ENCODE assay signal across 10 cellular contexts in the genomic region with DNA sequence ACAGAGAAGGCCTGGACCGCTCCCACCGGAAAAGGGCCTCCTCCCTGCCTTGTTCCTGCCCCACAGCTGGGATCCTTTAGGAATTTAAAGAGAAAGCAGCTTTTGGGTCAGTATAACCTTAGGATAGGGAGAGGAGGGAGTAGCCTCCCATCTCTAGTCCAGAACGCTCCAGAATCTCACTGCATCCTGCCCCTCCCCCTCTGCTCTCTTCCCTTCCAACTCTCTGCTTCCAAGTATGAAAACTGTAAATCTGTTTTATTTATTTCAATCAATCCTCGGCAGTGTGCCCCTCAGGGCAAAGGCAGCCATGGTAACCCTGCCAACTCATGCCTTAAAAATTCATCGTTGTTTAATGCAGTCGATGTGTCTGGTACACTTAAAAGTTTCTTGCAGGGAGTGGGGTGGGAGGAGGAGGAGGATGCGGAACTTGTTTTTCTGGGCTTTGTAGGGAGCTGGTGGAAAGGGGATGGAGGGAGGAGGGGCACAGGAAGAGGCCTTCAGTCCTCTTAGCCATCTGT.
DNase-seq lines count a peak whose midpoint lies in the region; ATAC-seq and TF ChIP-seq lines count a peak whose summit lies in the region.
"Had no signal": no experiment of that assay in that cellular context is flagged by ENCODE, and none has a peak within 500 bp of the region (broad histone marks: within the 10 kb centered on the region; RNA-seq: fewer than 3 reads in every experiment).

No MANE protein-coding gene starts in this region.

- peak; percentile 99 for DNase-seq in EH (ENCODE audit: low read depth)
- DNase-seq in fibroblast of peridontal ligament (ENCODE audit: extremely low read depth) = peak; percentile 98
- peak; percentile 86 for DNase-seq in retinal pigment epithelial cell (ENCODE audit: low read depth)
- no peak for DNase-seq in NCI-H2029 (lab: John Stamatoyannopoulos, UW)
- no peak for DNase-seq in ecto neural progenitor cell (ENCODE audit: low spot score)
- DNase-seq in SW480 (ENCODE audit: low spot score) = no peak
- DNase-seq: GDM1, SHP77 treated with DMSO at 0.1 percent for 48 hours had no signal

- no peak for TF ChIP-seq CTCF in retinal pigment epithelial cell (conservative IDR thresholded peaks at IDR 0.05; ENCODE audit: low read depth, low read length)

- TF ChIP-seq POLR2A in GM18505 (IDR thresholded peaks at IDR 0.05; ENCODE audit: borderline replicate concordance, extremely low read depth, insufficient read depth, insufficient read length) = no peak

- peak; percentile 64 for ATAC-seq in SK-N-SH treated with all-trans-retinoic acid at 6 μM for 48 hours
- no peak for ATAC-seq in GM18505 (IDR thresholded peaks at IDR 0.05; ENCODE audit: unreplicated experiment)

- H3K4me3 ChIP-seq in retinal pigment epithelial cell (ENCODE audit: low read length) = no peak overlapping the region

TF ChIP-seq in SK-N-SH treated with all-trans-retinoic acid at 6 μM for 48 hours, 23 proteins besides CTCF, POLR2A, EP300 and RAD21:
- TF ChIP-seq SNAI2 (CRISPR knock-in tag; IDR thresholded peaks at IDR 0.05) = no peak
- TF ChIP-seq POU6F1 (CRISPR knock-in tag; IDR thresholded peaks at IDR 0.05; ENCODE audit: borderline replicate concordance, low read depth) = no peak
- no peak for TF ChIP-seq ZFP30 (CRISPR knock-in tag; IDR thresholded peaks at IDR 0.05)
- no peak for TF ChIP-seq TSHZ2 (CRISPR knock-in tag; IDR thresholded peaks at IDR 0.05)
- TF ChIP-seq BACH2 (CRISPR knock-in tag; IDR thresholded peaks at IDR 0.05; ENCODE audit: borderline replicate concordance) = no peak
- no peak; the same call in 1 of the 2 replicates for TF ChIP-seq ISL1 (CRISPR knock-in tag; IDR thresholded peaks at IDR 0.05)
- TF ChIP-seq ZFP3 (CRISPR knock-in tag; IDR thresholded peaks at IDR 0.05) = no peak
- no peak for TF ChIP-seq ARNTL (CRISPR knock-in tag; IDR thresholded peaks at IDR 0.05; ENCODE audit: borderline replicate concordance, low read depth)
- TF ChIP-seq CSRNP3 (CRISPR knock-in tag; IDR thresholded peaks at IDR 0.05) = no peak
- TF ChIP-seq GLIS3 (CRISPR knock-in tag; IDR thresholded peaks at IDR 0.05) = no peak
- no peak for TF ChIP-seq PPARA (CRISPR knock-in tag; IDR thresholded peaks at IDR 0.05; ENCODE audit: borderline replicate concordance)
- no peak for TF ChIP-seq ZNF70 (CRISPR knock-in tag; IDR thresholded peaks at IDR 0.05)
- no peak; the same call in 1 of the 2 replicates for TF ChIP-seq CSDC2 (CRISPR knock-in tag; IDR thresholded peaks at IDR 0.05)
- TF ChIP-seq ESRRG (CRISPR knock-in tag; IDR thresholded peaks at IDR 0.05) = no peak
- TF ChIP-seq OSR1 (CRISPR knock-in tag; IDR thresholded peaks at IDR 0.05) = no peak
- TF ChIP-seq, protein P1, sequence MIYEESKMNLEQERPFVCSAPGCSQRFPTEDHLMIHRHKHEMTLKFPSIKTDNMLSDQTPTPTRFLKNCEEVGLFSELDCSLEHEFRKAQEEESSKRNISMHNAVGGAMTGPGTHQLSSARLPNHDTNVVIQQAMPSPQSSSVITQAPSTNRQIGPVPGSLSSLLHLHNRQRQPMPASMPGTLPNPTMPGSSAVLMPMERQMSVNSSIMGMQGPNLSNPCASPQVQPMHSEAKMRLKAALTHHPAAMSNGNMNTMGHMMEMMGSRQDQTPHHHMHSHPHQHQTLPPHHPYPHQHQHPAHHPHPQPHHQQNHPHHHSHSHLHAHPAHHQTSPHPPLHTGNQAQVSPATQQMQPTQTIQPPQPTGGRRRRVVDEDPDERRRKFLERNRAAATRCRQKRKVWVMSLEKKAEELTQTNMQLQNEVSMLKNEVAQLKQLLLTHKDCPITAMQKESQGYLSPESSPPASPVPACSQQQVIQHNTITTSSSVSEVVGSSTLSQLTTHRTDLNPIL (CRISPR knock-in tag; IDR thresholded peaks at IDR 0.05; ENCODE audit: low read depth) = no peak
- TF ChIP-seq, protein P2, sequence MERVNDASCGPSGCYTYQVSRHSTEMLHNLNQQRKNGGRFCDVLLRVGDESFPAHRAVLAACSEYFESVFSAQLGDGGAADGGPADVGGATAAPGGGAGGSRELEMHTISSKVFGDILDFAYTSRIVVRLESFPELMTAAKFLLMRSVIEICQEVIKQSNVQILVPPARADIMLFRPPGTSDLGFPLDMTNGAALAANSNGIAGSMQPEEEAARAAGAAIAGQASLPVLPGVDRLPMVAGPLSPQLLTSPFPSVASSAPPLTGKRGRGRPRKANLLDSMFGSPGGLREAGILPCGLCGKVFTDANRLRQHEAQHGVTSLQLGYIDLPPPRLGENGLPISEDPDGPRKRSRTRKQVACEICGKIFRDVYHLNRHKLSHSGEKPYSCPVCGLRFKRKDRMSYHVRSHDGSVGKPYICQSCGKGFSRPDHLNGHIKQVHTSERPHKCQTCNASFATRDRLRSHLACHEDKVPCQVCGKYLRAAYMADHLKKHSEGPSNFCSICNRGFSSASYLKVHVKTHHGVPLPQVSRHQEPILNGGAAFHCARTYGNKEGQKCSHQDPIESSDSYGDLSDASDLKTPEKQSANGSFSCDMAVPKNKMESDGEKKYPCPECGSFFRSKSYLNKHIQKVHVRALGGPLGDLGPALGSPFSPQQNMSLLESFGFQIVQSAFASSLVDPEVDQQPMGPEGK (CRISPR knock-in tag; IDR thresholded peaks at IDR 0.05; ENCODE audit: borderline replicate concordance) = no peak
- no peak for TF ChIP-seq ZNF8 (CRISPR knock-in tag; IDR thresholded peaks at IDR 0.05)

Comparison
In these comparisons a context has a peak if more than half of its experiments do, and no peak if none do; other contexts are left out.
1. DNase-seq: peak in EH (single experiment), fibroblast of peridontal ligament (single experiment) and retinal pigment epithelial cell (single experiment); none in NCI-H2029 (single experiment), ecto neural progenitor cell (single experiment) and SW480 (single experiment).